In genomic region chr3:24361661-24362060, GRCh38 we compare ENCODE assay signal across 1 cellular context.
A peak's percentile ranks its signal among the peaks of the same experiment; 100 is the strongest.
TF ChIP-seq lines count a peak whose summit lies in the region.

No MANE protein-coding gene starts in this region.

TF ChIP-seq in HepG2, 621 proteins besides CTCF, POLR2A, EP300 and RAD21 (continued from another document):
- TF ChIP-seq POGK (CRISPR knock-in tag; conservative IDR thresholded peaks at IDR 0.05): no peak
- no peak for TF ChIP-seq CENPT (CRISPR knock-in tag; IDR thresholded peaks at IDR 0.05; ENCODE audit: low read depth)
- TF ChIP-seq MAFF (IDR thresholded peaks at IDR 0.05; ENCODE audit: low read depth, low read length): 0 out of 2 replicates have a peak, but pooled peaks have one; percentile 7
- TF ChIP-seq IRF9 (CRISPR knock-in tag; IDR thresholded peaks at IDR 0.05; ENCODE audit: borderline replicate concordance): no peak
- peak; percentile 57 to 65 for TF ChIP-seq MAFK (conservative IDR thresholded peaks at IDR 0.05 in 1 of 2, IDR thresholded peaks at IDR 0.05 in 1 of 2; ENCODE audit: low read length in 2 of 2)
- no peak for TF ChIP-seq ZNF773 (CRISPR knock-in tag; IDR thresholded peaks at IDR 0.05; ENCODE audit: borderline replicate concordance)
- no peak for TF ChIP-seq JUN (CRISPR knock-in tag; IDR thresholded peaks at IDR 0.05)
- no peak for TF ChIP-seq MLXIP (CRISPR knock-in tag; IDR thresholded peaks at IDR 0.05; ENCODE audit: borderline replicate concordance)
- TF ChIP-seq TAF1 (CRISPR knock-in tag; IDR thresholded peaks at IDR 0.05): no peak
